ENCODE assay signal across 17 cellular contexts in genomic region chr6:2771021-2771558, GRCh38.
"Had no signal": no experiment of that assay in that cellular context is flagged by ENCODE, and none has a peak within 500 bp of the region (broad histone marks: within the 10 kb centered on the region; RNA-seq: fewer than 3 reads in every experiment).

No MANE protein-coding gene starts in this region.

- H3K4me3 ChIP-seq: prostate gland, tibial artery had no signal

- H3K27ac Mint-ChIP-seq: activated CD4-positive, alpha-beta T cell treated with anti-CD3 and anti-CD28 coated beads, Interleukin-2, amount 10 ng/mL, durations not matched to agents 24 days and 14 days; activated naive CD8-positive, alpha-beta T cell treated with anti-CD3 and anti-CD28 coated beads for 36 hours; activated T-cell treated with anti-CD3 and anti-CD28 coated beads, Interleukin-2, amount 50 U/mL, for 72 hours; nephron progenitor cell; stimulated activated effector memory CD8-positive, alpha-beta T cell treated with anti-CD3 and anti-CD28 coated beads, Interleukin-12 subunit alpha, Interleukin-12 subunit beta, amount 100 ng/mL, for 72 hours had no signal

- DNase-seq: activated CD4-positive, alpha-beta T cell treated with anti-CD3 and anti-CD28 coated beads, Interleukin-2, amount 10 ng/mL, durations not matched to agents 24 days and 14 days; activated CD4-positive, CD25-positive, alpha-beta regulatory T cell; activated CD8-positive, alpha-beta memory T cell treated with anti-CD3 and anti-CD28 coated beads, Interleukin-2, amount 50 U/mL, for 48 hours; activated gamma-delta T cell; activated naive CD8-positive, alpha-beta T cell treated with anti-CD3 and anti-CD28 coated beads for 36 hours; activated T-cell treated with anti-CD3 and anti-CD28 coated beads, Interleukin-2, amount 50 U/mL, for 72 hours; anterior cingulate cortex; effector CD8-positive, alpha-beta T cell; glutamatergic neuron; hypothalamus; kidney; left ventricle myocardium superior; mesendoderm; nephron progenitor cell; tibial artery had no signal

- H3K4me3 Mint-ChIP-seq: activated CD4-positive, alpha-beta T cell treated with anti-CD3 and anti-CD28 coated beads, Interleukin-2, amount 10 ng/mL, durations not matched to agents 24 days and 14 days; activated naive CD8-positive, alpha-beta T cell treated with anti-CD3 and anti-CD28 coated beads for 36 hours; nephron progenitor cell; stimulated activated effector memory CD8-positive, alpha-beta T cell treated with anti-CD3 and anti-CD28 coated beads, Interleukin-12 subunit alpha, Interleukin-12 subunit beta, amount 100 ng/mL, for 72 hours had no signal

- H3K9me3 ChIP-seq: prostate gland, tibial artery had no signal

- H3K27me3 ChIP-seq: tibial artery had no signal

- H3K27me3 Mint-ChIP-seq: activated CD4-positive, alpha-beta T cell treated with anti-CD3 and anti-CD28 coated beads, Interleukin-2, amount 10 ng/mL, durations not matched to agents 24 days and 14 days; activated naive CD8-positive, alpha-beta T cell treated with anti-CD3 and anti-CD28 coated beads for 36 hours had no signal

- H3K9me3 Mint-ChIP-seq: activated CD4-positive, alpha-beta T cell treated with anti-CD3 and anti-CD28 coated beads, Interleukin-2, amount 10 ng/mL, durations not matched to agents 24 days and 14 days; activated naive CD8-positive, alpha-beta T cell treated with anti-CD3 and anti-CD28 coated beads for 36 hours; activated T-cell treated with anti-CD3 and anti-CD28 coated beads, Interleukin-2, amount 50 U/mL, for 72 hours; nephron progenitor cell; stimulated activated effector memory CD8-positive, alpha-beta T cell treated with anti-CD3 and anti-CD28 coated beads, Interleukin-12 subunit alpha, Interleukin-12 subunit beta, amount 100 ng/mL, for 72 hours had no signal

- H3K27ac ChIP-seq: prostate gland had no signal
